In the genomic region with DNA sequence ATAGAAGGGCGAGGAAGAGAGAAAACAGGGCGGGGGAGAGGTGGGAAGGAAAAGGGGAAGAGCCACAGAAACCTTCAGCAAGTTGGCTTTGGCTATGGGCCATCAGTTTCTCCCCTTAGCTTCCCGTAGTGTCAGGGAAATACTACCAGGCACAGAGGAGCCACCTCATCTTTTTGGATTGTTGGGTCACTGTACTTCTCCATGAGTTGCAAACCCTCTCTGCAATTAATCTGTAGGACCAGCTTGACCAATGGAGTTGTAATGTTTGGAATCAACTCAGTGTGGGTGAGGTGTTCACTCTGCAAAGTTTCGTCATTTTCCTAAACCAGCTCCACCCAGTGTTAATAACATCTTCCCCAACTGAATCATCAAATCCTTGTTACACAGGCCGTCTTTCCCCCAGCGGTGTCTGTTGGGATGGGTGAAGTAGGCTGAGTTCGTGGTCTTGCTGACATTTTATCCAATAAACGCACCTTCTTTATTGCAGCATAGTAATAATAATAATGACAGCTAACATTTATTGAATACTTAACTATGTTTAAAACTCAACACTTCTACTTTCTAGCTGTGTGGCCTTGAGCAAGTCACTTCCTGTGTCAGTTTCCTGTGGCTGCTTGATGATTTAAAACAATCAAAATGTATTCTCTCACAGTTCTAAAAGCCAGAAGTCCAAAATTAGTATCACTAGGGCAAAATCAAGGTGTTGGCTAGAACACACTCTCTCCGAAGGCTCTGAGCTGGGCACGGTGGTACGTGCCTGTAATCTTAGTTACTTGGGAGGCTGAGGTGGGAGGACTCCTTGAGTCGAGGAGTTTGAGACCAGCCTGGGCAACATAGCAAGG, we compare ENCODE assay signal across 8 cellular contexts. TPM values are rescaled to one million over a fixed set of nuclear protein-coding genes. Genes with fewer than 3 reads are reported as not detected.
A peak's percentile ranks its signal among the peaks of the same experiment; 100 is the strongest.
DNase-seq lines count a peak whose midpoint lies in the region; ATAC-seq and TF ChIP-seq lines count a peak whose summit lies in the region.

No MANE protein-coding gene starts in this region.

- H3T11ph ChIP-seq in H9 (ENCODE audit: low read length): no peak overlapping the region

- H3K56ac ChIP-seq in H9 (ENCODE audit: insufficient read length, low read depth, low read length): no peak overlapping the region

- peaks cover 34% of the 10 kb centered on the region for H3K27me3 Mint-ChIP-seq in activated naive CD4-positive, alpha-beta T cell treated with anti-CD3 and anti-CD28 coated beads, Interleukin-2, amount 10 ng/mL, durations not matched to agents 7 days and 5 days
- peaks cover 52% of the 10 kb centered on the region for H3K27me3 Mint-ChIP-seq in H9 (ENCODE audit: low read depth)

- H3K9ac ChIP-seq in BLaER1 treated with 17β-estradiol and CSF1 and Interleukin-3, amounts not matched to agents 10 nM and 100 nM: peak overlapping the region; percentile 46 to 81 (median 74); a peak in 21 of 22 replicates
- no peak overlapping the region for H3K9ac ChIP-seq in H9 (ENCODE audit: extremely low read depth, insufficient read length, low read length)

- no peaks in the 10 kb centered on the region for H3K23me2 ChIP-seq in H9 (ENCODE audit: insufficient read length, low read depth, low read length, poor library complexity, severe bottlenecking)

- CTCF ChIA-PET in activated naive CD4-positive, alpha-beta T cell treated with anti-CD3 and anti-CD28 coated beads, Interleukin-2, amount 10 ng/mL, durations not matched to agents 7 days and 5 days (lab: Charles Lee): interaction anchor here (1.0 to 1.4 kb wide), 3 partner anchors 12 to 43 kb away, joined by 3 to 7 read pairs (median 4); a partner anchor contains a TSS

- TF ChIP-seq CTCF in kidney epithelial cell (IDR thresholded peaks at IDR 0.05; ENCODE audit: insufficient read depth, low read length, poor library complexity, severe bottlenecking) (no peak), H9 (conservative IDR thresholded peaks at IDR 0.05) (no peak)

- no peaks in the 10 kb centered on the region for H3K9me3 Mint-ChIP-seq in activated naive CD4-positive, alpha-beta T cell treated with anti-CD3 and anti-CD28 coated beads, Interleukin-2, amount 10 ng/mL, durations not matched to agents 7 days and 5 days
- H3K9me3 Mint-ChIP-seq in H9: no peaks in the 10 kb centered on the region

- H2BK120ac ChIP-seq in H9 (ENCODE audit: low read depth, low read length, poor library complexity, severe bottlenecking): no peak overlapping the region

- no peak overlapping the region for H2BK15ac ChIP-seq in H9 (ENCODE audit: low read depth, low read length)

- H3K27ac ChIP-seq in BLaER1 treated with 17β-estradiol and CSF1 and Interleukin-3, amounts not matched to agents 10 nM and 100 nM: peak overlapping the region; percentile 66 to 97 (median 90)
- no peak overlapping the region for H3K27ac ChIP-seq in H9 (ENCODE audit: insufficient read length, low read depth, low read length)

- no peak overlapping the region for H3K18ac ChIP-seq in H9 (ENCODE audit: insufficient read length, low read depth, low read length)

- H2BK5ac ChIP-seq in H9 (ENCODE audit: insufficient read length, low read length): no peak overlapping the region

- no peak overlapping the region for H3K23ac ChIP-seq in H9 (ENCODE audit: insufficient read length, low read depth, low read length)

- no peak overlapping the region for H4K91ac ChIP-seq in H9 (ENCODE audit: insufficient read length, low read depth, low read length)

- H3K4me1 ChIP-seq in BLaER1 treated with 17β-estradiol and CSF1 and Interleukin-3, amounts not matched to agents 10 nM and 100 nM: peaks cover 54 to 86% (median 67%) of the 10 kb centered on the region in 10 experiments
- H3K4me1 ChIP-seq in H9 (ENCODE audit: insufficient read depth, low read length): peaks cover 2% of the 10 kb centered on the region; the same call in 1 of the 2 replicates

- H3K14ac ChIP-seq in H9 (ENCODE audit: insufficient read depth, low read length): no peak overlapping the region

- no peaks in the 10 kb centered on the region for H3K36me3 ChIP-seq in BLaER1 treated with 17β-estradiol and CSF1 and Interleukin-3, amounts not matched to agents 10 nM and 100 nM
- no peaks in the 10 kb centered on the region for H3K36me3 ChIP-seq in kidney epithelial cell (ENCODE audit: control insufficient read depth, insufficient read depth, low read length)

- peaks cover 4% of the 10 kb centered on the region for H3K36me3 Mint-ChIP-seq in activated naive CD4-positive, alpha-beta T cell treated with anti-CD3 and anti-CD28 coated beads, Interleukin-2, amount 10 ng/mL, durations not matched to agents 7 days and 5 days
- no peaks in the 10 kb centered on the region for H3K36me3 Mint-ChIP-seq in H9 (ENCODE audit: insufficient read depth in 1 of 3, low read depth in 3 of 3)

- H3K4ac ChIP-seq in H9 (ENCODE audit: low read depth, low read length): no peak overlapping the region

- no peak overlapping the region for H2AK5ac ChIP-seq in H9 (ENCODE audit: insufficient read length, low read length)

- H4K8ac ChIP-seq in H9 (replicated peaks; ENCODE audit: insufficient read length, low read depth, low read length): no peak overlapping the region

- no peaks in the 10 kb centered on the region for H3K27me3 ChIP-seq in BLaER1 treated with 17β-estradiol and CSF1 and Interleukin-3, amounts not matched to agents 10 nM and 100 nM
- H3K27me3 ChIP-seq in kidney epithelial cell (ENCODE audit: control insufficient read depth, insufficient read depth, low read length) (no peaks in the 10 kb centered on the region), H9 (ENCODE audit: insufficient read depth, low read length) (peaks cover 1% of the 10 kb centered on the region; the same call in 1 of the 2 replicates)

- H4K20me1 ChIP-seq in BLaER1 treated with 17β-estradiol and CSF1 and Interleukin-3, amounts not matched to agents 10 nM and 100 nM: no peaks in the 10 kb centered on the region
- H4K20me1 ChIP-seq in H9 (ENCODE audit: control insufficient read depth, insufficient read depth, insufficient read length): no peaks in the 10 kb centered on the region

- no CpG with 5 or more reads among the region's 12 CpGs for WGBS in H9 (ENCODE audit: extremely low coverage, insufficient read length, low lambda C conversion rate)

- no peaks in the 10 kb centered on the region for H3K9me3 ChIP-seq in BLaER1 treated with 17β-estradiol and CSF1 and Interleukin-3, amounts not matched to agents 10 nM and 100 nM (replicated peaks in 1 of 11)
- no peaks in the 10 kb centered on the region for H3K9me3 ChIP-seq in H9 (ENCODE audit: control insufficient read depth, low read depth, low read length)

- DNase-seq in KG1 (lab: John Stamatoyannopoulos, UW) (peak; percentile 39), kidney epithelial cell (ENCODE audit: low read depth) (peak; percentile 45), RPMI8226 (no peak), H9 (no peak)
- DNase-seq in activated naive CD4-positive, alpha-beta T cell treated with anti-CD3 and anti-CD28 coated beads, Interleukin-2, amount 10 ng/mL, durations not matched to agents 7 days and 5 days: peak; percentile 31

- H4K5ac ChIP-seq in H9 (ENCODE audit: insufficient read length, low read depth, low read length): no peak overlapping the region

- H2BK20ac ChIP-seq in H9 (ENCODE audit: low read depth, low read length, poor library complexity, severe bottlenecking): no peak overlapping the region

- peak overlapping the region; percentile 31 for H3K4me3 Mint-ChIP-seq in activated naive CD4-positive, alpha-beta T cell treated with anti-CD3 and anti-CD28 coated beads, Interleukin-2, amount 10 ng/mL, durations not matched to agents 7 days and 5 days
- no peak overlapping the region for H3K4me3 Mint-ChIP-seq in H9

- peak overlapping the region in 6 of 10 experiments; percentile 20 to 51 (median 35); a peak in 9 of 20 replicates for H3K4me3 ChIP-seq in BLaER1 treated with 17β-estradiol and CSF1 and Interleukin-3, amounts not matched to agents 10 nM and 100 nM
- no peak overlapping the region for H3K4me3 ChIP-seq in kidney epithelial cell (ENCODE audit: low read depth, low read length)

- H3K4me2 ChIP-seq in BLaER1 treated with 17β-estradiol and CSF1 and Interleukin-3, amounts not matched to agents 10 nM and 100 nM: peak overlapping the region; percentile 69 to 93 (median 83)
- no peak overlapping the region for H3K4me2 ChIP-seq in H9 (ENCODE audit: insufficient read depth, insufficient read length, low read length)

- no peaks in the 10 kb centered on the region for H3K79me1 ChIP-seq in H9 (ENCODE audit: insufficient read depth, low read depth, low read length, poor library complexity, severe bottlenecking)

- no peaks in the 10 kb centered on the region for H3K79me2 ChIP-seq in H9 (ENCODE audit: insufficient read depth, low read length)

- peak overlapping the region; percentile 99 for H3K27ac Mint-ChIP-seq in activated naive CD4-positive, alpha-beta T cell treated with anti-CD3 and anti-CD28 coated beads, Interleukin-2, amount 10 ng/mL, durations not matched to agents 7 days and 5 days
- no peak overlapping the region for H3K27ac Mint-ChIP-seq in H9

- H2AFZ ChIP-seq in H9 (ENCODE audit: low read length): no peak overlapping the region

- ATAC-seq in GM18517 (IDR thresholded peaks at IDR 0.05; ENCODE audit: unreplicated experiment) (no peak), HG02970 (IDR thresholded peaks at IDR 0.05; ENCODE audit: low FRiP score, unreplicated experiment) (no peak)

- H3K4me1 Mint-ChIP-seq in activated naive CD4-positive, alpha-beta T cell treated with anti-CD3 and anti-CD28 coated beads, Interleukin-2, amount 10 ng/mL, durations not matched to agents 7 days and 5 days: peaks cover 49% of the 10 kb centered on the region
- peaks cover 6 to 8% of the 10 kb centered on the region in 2 experiments for H3K4me1 Mint-ChIP-seq in H9

- no peak overlapping the region for H2BK12ac ChIP-seq in H9 (ENCODE audit: insufficient read length, low read depth, low read length)

RNA-seq across cellular contexts. Expression of a gene that starts 8.1 kb away (rescaled TPM):
- total RNA-seq in kidney epithelial cell (38.4 and 48.4 TPM in 2 replicates), H9 (2021) (15.5 and 15.7 TPM in 2 replicates)

RNA-seq across cellular contexts. Expression of a gene that starts 11.7 kb away (rescaled TPM):
- total RNA-seq in kidney epithelial cell (13.0 and 15.0 TPM in 2 replicates), H9 (2021) (12.6 and 13.3 TPM in 2 replicates)

RNA-seq across cellular contexts. Expression of a gene that starts 55.2 kb away (rescaled TPM):
- 0.75 and 1.7 TPM in 2 replicates for total RNA-seq in kidney epithelial cell
- 4.9 TPM in 2 replicates for total RNA-seq in H9 (2021)

Comparison
In these comparisons a context has a peak if more than half of its experiments do, and no peak if none do; other contexts are left out.
1. DNase-seq: peak in KG1 (single experiment), activated naive CD4-positive, alpha-beta T cell treated with anti-CD3 and anti-CD28 coated beads, Interleukin-2, amount 10 ng/mL, durations not matched to agents 7 days and 5 days (single experiment) and kidney epithelial cell (single experiment); none in RPMI8226 (single experiment) and H9 (single experiment).